Comparison of ENCODE assay signal across 19 cellular contexts in genomic region chr14:92527724-92528123, GRCh38. TPM values are rescaled to one million over a fixed set of nuclear protein-coding genes. Genes with fewer than 3 reads are reported as not detected.
DNase-seq lines count a peak whose midpoint lies in the region; ATAC-seq and TF ChIP-seq lines count a peak whose summit lies in the region.
"Had no signal": no experiment of that assay in that cellular context is flagged by ENCODE, and none has a peak within 500 bp of the region (broad histone marks: within the 10 kb centered on the region; RNA-seq: fewer than 3 reads in every experiment).

No MANE protein-coding gene starts in this region.

- no peak overlapping the region for H3K4me3 Mint-ChIP-seq in stimulated activated naive CD8-positive, alpha-beta T cell treated with anti-CD3 and anti-CD28 coated beads, Interleukin-15, Interleukin-2, amounts not matched to agents 100 ng/mL and 50 ng/mL, for 24 hours
- no peak overlapping the region for H3K4me3 Mint-ChIP-seq in stimulated activated naive CD8-positive, alpha-beta T cell treated with anti-CD3 and anti-CD28 coated beads, Interleukin-15, amount 100 ng/mL, for 72 hours

- peaks cover 82% of the 10 kb centered on the region for H3K4me1 Mint-ChIP-seq in stimulated activated naive CD8-positive, alpha-beta T cell treated with anti-CD3 and anti-CD28 coated beads, Interleukin-15, Interleukin-2, amounts not matched to agents 100 ng/mL and 50 ng/mL, for 24 hours (ENCODE audit: low read depth)
- H3K4me1 Mint-ChIP-seq in stimulated activated naive CD8-positive, alpha-beta T cell treated with anti-CD3 and anti-CD28 coated beads, Interleukin-15, amount 100 ng/mL, for 72 hours = peaks cover 90% of the 10 kb centered on the region

- H3K27me3 ChIP-seq in upper lobe of right lung = no peaks in the 10 kb centered on the region
- no peaks in the 10 kb centered on the region for H3K27me3 ChIP-seq in esophagus squamous epithelium
- H3K27me3 ChIP-seq: right atrium auricular region, thyroid gland had no signal

- TF ChIP-seq POLR2A in esophagus squamous epithelium (IDR thresholded peaks at IDR 0.05) = no peak

- peaks cover 16% of the 10 kb centered on the region for H3K36me3 Mint-ChIP-seq in stimulated activated naive CD8-positive, alpha-beta T cell treated with anti-CD3 and anti-CD28 coated beads, Interleukin-15, Interleukin-2, amounts not matched to agents 100 ng/mL and 50 ng/mL, for 24 hours (ENCODE audit: low read depth)
- H3K36me3 Mint-ChIP-seq: CD4-positive, alpha-beta memory T cell had no signal

- H3K4me3 ChIP-seq in upper lobe of right lung (no peak overlapping the region), esophagus squamous epithelium (no peak overlapping the region)
- H3K4me3 ChIP-seq: right atrium auricular region, thyroid gland had no signal

- DNase-seq in stimulated activated naive CD8-positive, alpha-beta T cell treated with anti-CD3 and anti-CD28 coated beads, Interleukin-15, amount 100 ng/mL, for 72 hours = no peak
- peak; percentile 51 for DNase-seq in astrocyte of the hippocampus (ENCODE audit: low read depth, low spot score)
- peak; percentile 53 for DNase-seq in mesenteric fat pad (ENCODE audit: low spot score)
- DNase-seq in upper lobe of right lung = peak; percentile 27
- no peak for DNase-seq in stimulated activated CD4-positive, alpha-beta T cell treated with anti-CD3 and anti-CD28 coated beads, Interleukin-2, amount 100 ng/mL, for 48 hours
- no peak for DNase-seq in ACHN
- no peak for DNase-seq in esophagus squamous epithelium (lab: John Stamatoyannopoulos, UW)
- DNase-seq: activated CD4-positive, CD25-positive, alpha-beta regulatory T cell treated with anti-CD3 and anti-CD28 coated beads, Interleukin-2, amount 50 U/mL, for 72 hours; activated naive CD4-positive, alpha-beta T cell treated with Interleukin-2 at 50 U/mL for 16 hours; CD4-positive, alpha-beta memory T cell; DMS53; head of caudate nucleus; NCI-H1694; NCI-H2171 treated with DMSO at 0.1 percent for 48 hours; NCI-H69; stimulated activated CD4-positive, alpha-beta T cell treated with anti-CD3 and anti-CD28 coated beads, Interleukin-15, amount 100 ng/mL, for 24 hours; thyroid gland had no signal

- H3K27ac ChIP-seq in upper lobe of right lung (no peak overlapping the region), esophagus squamous epithelium (peak overlapping the region in 2 of 4 donors; percentile 30 to 52)
- H3K27ac ChIP-seq: right atrium auricular region, thyroid gland had no signal

- H3K4me1 ChIP-seq in upper lobe of right lung (peaks cover 35% of the 10 kb centered on the region), esophagus squamous epithelium (peaks cover 0 to 57% (median 9%) of the 10 kb centered on the region in 3 donors)

- no peaks in the 10 kb centered on the region for H3K9me3 Mint-ChIP-seq in stimulated activated naive CD8-positive, alpha-beta T cell treated with anti-CD3 and anti-CD28 coated beads, Interleukin-15, Interleukin-2, amounts not matched to agents 100 ng/mL and 50 ng/mL, for 24 hours
- H3K9me3 Mint-ChIP-seq in stimulated activated naive CD8-positive, alpha-beta T cell treated with anti-CD3 and anti-CD28 coated beads, Interleukin-15, amount 100 ng/mL, for 72 hours = no peaks in the 10 kb centered on the region

- 60 to 73% methylated on average over 8 of the region's 13 CpGs for WGBS in esophagus squamous epithelium, 2 donors

- intact Hi-C loops in upper lobe of right lung (cut with DNase I) = no loop called here
- intact Hi-C loops in esophagus squamous epithelium (cut with DNase I) = no loop called here

- H3K27ac Mint-ChIP-seq in stimulated activated naive CD8-positive, alpha-beta T cell treated with anti-CD3 and anti-CD28 coated beads, Interleukin-15, Interleukin-2, amounts not matched to agents 100 ng/mL and 50 ng/mL, for 24 hours = peak overlapping the region; percentile 63
- H3K27ac Mint-ChIP-seq in stimulated activated naive CD8-positive, alpha-beta T cell treated with anti-CD3 and anti-CD28 coated beads, Interleukin-15, amount 100 ng/mL, for 72 hours = no peak overlapping the region

- in situ Hi-C loops in ACHN (cut with HindIII; ENCODE audit: low pct_ligation_motif_present, low pct_unique_long_range_greater_than_20kb, low sequenced_read_pairs) = no loop called here

- H3K36me3 ChIP-seq in upper lobe of right lung = no peaks in the 10 kb centered on the region
- H3K36me3 ChIP-seq in esophagus squamous epithelium = no peaks in the 10 kb centered on the region
- H3K36me3 ChIP-seq: right atrium auricular region, thyroid gland had no signal

- no peak for ATAC-seq in stimulated activated naive CD8-positive, alpha-beta T cell treated with anti-CD3 and anti-CD28 coated beads, Interleukin-15, amount 100 ng/mL, for 72 hours
- no peak for ATAC-seq in upper lobe of right lung

- H3K9me3 ChIP-seq in upper lobe of right lung = no peaks in the 10 kb centered on the region
- no peaks in the 10 kb centered on the region for H3K9me3 ChIP-seq in esophagus squamous epithelium
- H3K9me3 ChIP-seq: right atrium auricular region, thyroid gland had no signal

- TF ChIP-seq CTCF in upper lobe of right lung (IDR thresholded peaks at IDR 0.05) (no peak), esophagus squamous epithelium (IDR thresholded peaks at IDR 0.05) (no peak)

- H3K27me3 Mint-ChIP-seq in stimulated activated naive CD8-positive, alpha-beta T cell treated with anti-CD3 and anti-CD28 coated beads, Interleukin-15, Interleukin-2, amounts not matched to agents 100 ng/mL and 50 ng/mL, for 24 hours = no peaks in the 10 kb centered on the region
- H3K27me3 Mint-ChIP-seq in stimulated activated naive CD8-positive, alpha-beta T cell treated with anti-CD3 and anti-CD28 coated beads, Interleukin-15, amount 100 ng/mL, for 72 hours = no peaks in the 10 kb centered on the region
- H3K27me3 Mint-ChIP-seq: CD4-positive, alpha-beta memory T cell had no signal

RNA-seq across cellular contexts. Expression of gene RIN3, which starts 14.1 kb away (rescaled TPM):
- 38.0 TPM for total RNA-seq in mesenteric fat pad
- total RNA-seq in upper lobe of right lung = 56.0 TPM
- total RNA-seq in esophagus squamous epithelium = 1 to 10 TPM; 1.9 to 9.7 (median 4.4) TPM

Comparison
In these comparisons a context has a peak if more than half of its experiments do, and no peak if none do; other contexts are left out.
1. DNase-seq: peak in astrocyte of the hippocampus (single experiment), mesenteric fat pad (single experiment) and upper lobe of right lung (single experiment); none in stimulated activated naive CD8-positive, alpha-beta T cell treated with anti-CD3 and anti-CD28 coated beads, Interleukin-15, amount 100 ng/mL, for 72 hours (0 of 2), stimulated activated CD4-positive, alpha-beta T cell treated with anti-CD3 and anti-CD28 coated beads, Interleukin-2, amount 100 ng/mL, for 48 hours (0 of 2), ACHN (single experiment) and esophagus squamous epithelium (single experiment).